In the genomic region with DNA sequence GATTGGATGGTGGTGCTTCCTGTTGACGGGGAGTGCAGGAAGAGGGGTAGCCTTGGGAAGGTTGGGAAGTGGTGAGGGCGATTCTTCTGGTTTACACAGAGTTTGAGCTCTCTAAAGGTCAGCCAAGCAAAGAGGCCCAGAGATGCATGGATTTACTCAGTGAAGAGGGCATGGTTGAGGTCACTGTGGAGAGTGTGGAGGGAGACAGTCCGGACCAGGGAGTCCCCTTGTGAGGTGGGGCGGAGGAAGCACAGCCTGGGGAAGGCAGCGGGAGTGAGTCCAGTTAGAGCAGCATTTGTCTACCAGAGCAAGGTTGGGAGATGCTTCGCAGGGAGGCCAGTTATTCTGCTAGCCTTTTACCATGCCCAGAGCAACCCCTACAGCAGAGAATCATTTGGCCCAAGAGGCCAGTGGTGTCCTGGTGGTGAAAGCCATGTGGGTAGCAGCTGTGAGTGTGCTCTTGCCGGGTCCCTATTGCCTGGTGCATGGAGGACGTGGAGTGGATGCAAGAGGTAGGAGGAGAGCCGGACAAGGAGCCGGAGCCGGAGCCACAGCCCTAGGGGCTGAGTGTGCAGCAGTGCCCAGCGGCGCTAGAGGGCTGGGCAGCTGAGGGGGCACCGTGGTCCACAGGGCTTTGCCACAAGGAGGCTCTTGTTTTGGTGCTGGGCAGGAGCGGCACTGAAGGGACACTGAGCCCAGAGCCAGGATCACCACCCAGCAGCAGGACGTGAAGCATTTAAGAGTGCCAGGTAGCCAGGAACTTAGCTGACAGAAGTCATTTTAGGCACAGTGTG, we compare ENCODE assay signal across 15 cellular contexts. TPM values are rescaled to one million over a fixed set of nuclear protein-coding genes. Genes with fewer than 3 reads are reported as not detected.
DNase-seq lines count a peak whose midpoint lies in the region; ATAC-seq and TF ChIP-seq lines count a peak whose summit lies in the region.
"Had no signal": no experiment of that assay in that cellular context is flagged by ENCODE, and none has a peak within 500 bp of the region (broad histone marks: within the 10 kb centered on the region; RNA-seq: fewer than 3 reads in every experiment).

No MANE protein-coding gene starts in this region.

- H3K9ac ChIP-seq in DND-41 (ENCODE audit: low read depth, low read length) (no peak overlapping the region), endodermal cell (ENCODE audit: extremely low read depth, low read length, poor library complexity, severe bottlenecking) (no peak overlapping the region), neural progenitor cell (no peak overlapping the region)

- peaks cover 18% of the 10 kb centered on the region for H3K4me1 ChIP-seq in DND-41 (ENCODE audit: insufficient read depth, low read length)
- H3K4me1 ChIP-seq in endodermal cell (ENCODE audit: control insufficient read depth, insufficient read depth, low read length): no peaks in the 10 kb centered on the region
- no peaks in the 10 kb centered on the region for H3K4me1 ChIP-seq in neural progenitor cell

- H3K36me3 Mint-ChIP-seq in activated CD4-positive, alpha-beta T cell treated with anti-CD3 and anti-CD28 coated beads, Interleukin-2, amount 10 ng/mL, durations not matched to agents 7 days and 5 days (ENCODE audit: low read depth): peaks cover 66% of the 10 kb centered on the region
- H3K36me3 Mint-ChIP-seq in endodermal cell (ENCODE audit: low read depth): peaks cover 65% of the 10 kb centered on the region
- peaks cover 30% of the 10 kb centered on the region for H3K36me3 Mint-ChIP-seq in neural progenitor cell

- CTCF ChIA-PET in activated CD4-positive, alpha-beta T cell treated with anti-CD3 and anti-CD28 coated beads, Interleukin-2, amount 10 ng/mL, durations not matched to agents 7 days and 5 days (lab: Charles Lee): interaction anchor here (0.6 to 4.3 kb wide), 5 partner anchors 10 to 77 kb away, joined by 3 to 23 read pairs (median 6); partner anchors contain the start of gene SLC7A6

- no peak overlapping the region for H3K4me2 ChIP-seq in DND-41 (ENCODE audit: insufficient read depth, low read length)
- no peak overlapping the region for H3K4me2 ChIP-seq in neural progenitor cell

- 96 to 98% methylated on average over 10 to 16 of the region's 16 CpGs for WGBS in endodermal cell (ENCODE audit: insufficient coverage in 1 of 2, insufficient read length in 1 of 2), 2 experiments

- ATAC-seq in DND-41 (ENCODE audit: insufficient read depth, low read depth): no peak
- ATAC-seq in GM19467 (IDR thresholded peaks at IDR 0.05; ENCODE audit: unreplicated experiment): no peak
- ATAC-seq: GM12878 had no signal

- H3K27ac Mint-ChIP-seq in activated CD4-positive, alpha-beta T cell treated with anti-CD3 and anti-CD28 coated beads, Interleukin-2, amount 10 ng/mL, durations not matched to agents 7 days and 5 days: peak overlapping the region; percentile 32
- H3K27ac Mint-ChIP-seq in endodermal cell: peak overlapping the region; percentile 18
- peak overlapping the region; percentile 40 for H3K27ac Mint-ChIP-seq in neural progenitor cell

- no peaks in the 10 kb centered on the region for H3K27me3 Mint-ChIP-seq in activated CD4-positive, alpha-beta T cell treated with anti-CD3 and anti-CD28 coated beads, Interleukin-2, amount 10 ng/mL, durations not matched to agents 7 days and 5 days
- H3K27me3 Mint-ChIP-seq in endodermal cell (ENCODE audit: insufficient read depth) (no peaks in the 10 kb centered on the region), neural progenitor cell (ENCODE audit: insufficient read depth, low read depth) (peaks cover 2% of the 10 kb centered on the region)
- H3K27me3 Mint-ChIP-seq: CD4-positive, CD25-positive, alpha-beta regulatory T cell had no signal

- H3K27ac ChIP-seq in DND-41 (ENCODE audit: low read length) (peak overlapping the region; percentile 20), endodermal cell (ENCODE audit: low read depth, low read length) (no peak overlapping the region), neural progenitor cell (no peak overlapping the region)
- H3K27ac ChIP-seq: 22Rv1, HL-60 had no signal

- no peak for DNase-seq in activated CD4-positive, alpha-beta T cell treated with anti-CD3 and anti-CD28 coated beads, Interleukin-2, amount 10 ng/mL, durations not matched to agents 7 days and 5 days
- no peak for DNase-seq in activated CD4-positive, alpha-beta T cell treated with anti-CD3 and anti-CD28 coated beads, Interleukin-2, amount 50 U/mL, for 1 hour
- DNase-seq in DND-41: no peak
- DNase-seq in endodermal cell: no peak
- no peak for DNase-seq in neural progenitor cell (ENCODE audit: low spot score)
- no peak for DNase-seq in ureter (ENCODE audit: low spot score)
- DNase-seq in T1000 (lab: John Stamatoyannopoulos, UW): no peak
- DNase-seq: CD4-positive, CD25-positive, alpha-beta regulatory T cell; DMS53; GOT3; H9 had no signal

- H3K36me3 ChIP-seq in DND-41 (ENCODE audit: insufficient read depth, low read length): peaks cover 93% of the 10 kb centered on the region
- H3K36me3 ChIP-seq in endodermal cell (ENCODE audit: control insufficient read depth, insufficient read depth, low read length): peaks cover 74% of the 10 kb centered on the region
- H3K36me3 ChIP-seq in neural progenitor cell: no peaks in the 10 kb centered on the region

- no peak overlapping the region for H3K4me3 Mint-ChIP-seq in activated CD4-positive, alpha-beta T cell treated with anti-CD3 and anti-CD28 coated beads, Interleukin-2, amount 10 ng/mL, durations not matched to agents 7 days and 5 days
- H3K4me3 Mint-ChIP-seq in endodermal cell: no peak overlapping the region
- H3K4me3 Mint-ChIP-seq in neural progenitor cell: no peak overlapping the region
- H3K4me3 Mint-ChIP-seq: CD4-positive, CD25-positive, alpha-beta regulatory T cell; H9 had no signal

- H3K9me3 Mint-ChIP-seq in activated CD4-positive, alpha-beta T cell treated with anti-CD3 and anti-CD28 coated beads, Interleukin-2, amount 10 ng/mL, durations not matched to agents 7 days and 5 days: no peaks in the 10 kb centered on the region
- no peaks in the 10 kb centered on the region for H3K9me3 Mint-ChIP-seq in endodermal cell
- no peaks in the 10 kb centered on the region for H3K9me3 Mint-ChIP-seq in neural progenitor cell
- H3K9me3 Mint-ChIP-seq: CD4-positive, CD25-positive, alpha-beta regulatory T cell; H9 had no signal

- H3K4me3 ChIP-seq in DND-41 (ENCODE audit: low read depth in 1 of 2, low read length in 2 of 2): no peak overlapping the region
- no peak overlapping the region for H3K4me3 ChIP-seq in endodermal cell (ENCODE audit: low read length)
- H3K4me3 ChIP-seq in neural progenitor cell: no peak overlapping the region
- H3K4me3 ChIP-seq: GM12878 had no signal

- no peaks in the 10 kb centered on the region for H3K9me3 ChIP-seq in DND-41 (ENCODE audit: insufficient read depth, low read length, severe bottlenecking)
- H3K9me3 ChIP-seq in endodermal cell (ENCODE audit: control insufficient read depth, low read length): no peaks in the 10 kb centered on the region
- no peaks in the 10 kb centered on the region for H3K9me3 ChIP-seq in neural progenitor cell (ENCODE audit: low read depth)

- H3K27me3 ChIP-seq in DND-41 (ENCODE audit: insufficient read depth, low read length, poor library complexity) (no peaks in the 10 kb centered on the region), endodermal cell (ENCODE audit: control insufficient read depth, insufficient read depth, low read length, poor library complexity, severe bottlenecking) (no peaks in the 10 kb centered on the region), neural progenitor cell (no peaks in the 10 kb centered on the region)

- no peaks in the 10 kb centered on the region for H4K20me1 ChIP-seq in DND-41 (ENCODE audit: insufficient read depth, low read length)
- H4K20me1 ChIP-seq in neural progenitor cell (ENCODE audit: low read depth): peaks cover 3% of the 10 kb centered on the region

- TF ChIP-seq CTCF in DND-41 (IDR thresholded peaks at IDR 0.05; ENCODE audit: borderline replicate concordance, extremely low read depth, low read length, poor library complexity, severe bottlenecking) (no peak), endodermal cell (conservative IDR thresholded peaks at IDR 0.05) (no peak), neural progenitor cell (IDR thresholded peaks at IDR 0.05) (no peak)

- peaks cover 6% of the 10 kb centered on the region for H3K4me1 Mint-ChIP-seq in activated CD4-positive, alpha-beta T cell treated with anti-CD3 and anti-CD28 coated beads, Interleukin-2, amount 10 ng/mL, durations not matched to agents 7 days and 5 days
- H3K4me1 Mint-ChIP-seq in endodermal cell: no peaks in the 10 kb centered on the region
- no peaks in the 10 kb centered on the region for H3K4me1 Mint-ChIP-seq in neural progenitor cell

- POLR2A ChIA-PET in activated CD4-positive, alpha-beta T cell treated with anti-CD3 and anti-CD28 coated beads, Interleukin-2, amount 10 ng/mL, durations not matched to agents 7 days and 5 days (lab: Charles Lee): no interaction called here

- H3K79me2 ChIP-seq in DND-41 (ENCODE audit: insufficient read depth, low read length) (peaks cover 18% of the 10 kb centered on the region), neural progenitor cell (ENCODE audit: low read depth) (no peaks in the 10 kb centered on the region)

- no peaks in the 10 kb centered on the region for H3F3A ChIP-seq in neural progenitor cell (ENCODE audit: low read depth)

- H2AFZ ChIP-seq in DND-41 (ENCODE audit: low read depth, low read length) (no peak overlapping the region), neural progenitor cell (replicated peaks) (no peak overlapping the region)

RNA-seq across cellular contexts. Expression of gene PRMT7, which starts 27.7 kb away (rescaled TPM):
- 10 to 100 TPM; 76.9 TPM for total RNA-seq in activated CD4-positive, alpha-beta T cell treated with anti-CD3 and anti-CD28 coated beads, Interleukin-2, amount 10 ng/mL, durations not matched to agents 7 days and 5 days
- total RNA-seq in endodermal cell (10 to 100 TPM; 63.9 to 68.5 TPM), neural progenitor cell (ENCODE audit: low replicate concordance) (70.2 and 79.7 TPM in 2 replicates), ureter (64.7 TPM)
- polyA plus RNA-seq in endodermal cell (2013, experiment 1 of 2): 41.9 TPM
- polyA plus RNA-seq in endodermal cell (2013, experiment 2 of 2): 41.1 TPM

RNA-seq across cellular contexts. Expression of gene SLC7A6OS, which starts 27.8 kb away (rescaled TPM):
- total RNA-seq in activated CD4-positive, alpha-beta T cell treated with anti-CD3 and anti-CD28 coated beads, Interleukin-2, amount 10 ng/mL, durations not matched to agents 7 days and 5 days: 10 to 100 TPM; 25.9 to 28.6 TPM
- total RNA-seq in endodermal cell: 10 to 100 TPM; 22.5 to 26.0 TPM
- 20.1 TPM for polyA plus RNA-seq in endodermal cell (2013, experiment 1 of 2)
- polyA plus RNA-seq in endodermal cell (2013, experiment 2 of 2): 19.2 TPM
- total RNA-seq in neural progenitor cell (ENCODE audit: low replicate concordance): 18.7 and 18.8 TPM in 2 replicates
- total RNA-seq in ureter: 23.4 TPM
